Comparison of ENCODE assay signal across 15 cellular contexts in genomic region chr22:20751185-20751851, GRCh38. TPM values are rescaled to one million over a fixed set of nuclear protein-coding genes. Genes with fewer than 3 reads are reported as not detected.
DNase-seq lines count a peak whose midpoint lies in the region; ATAC-seq and TF ChIP-seq lines count a peak whose summit lies in the region.
"Had no signal": no experiment of that assay in that cellular context is flagged by ENCODE, and none has a peak within 500 bp of the region (broad histone marks: within the 10 kb centered on the region; RNA-seq: fewer than 3 reads in every experiment).

No MANE protein-coding gene starts in this region.

- H3K27me3 ChIP-seq in H9 (ENCODE audit: insufficient read depth, low read length), result no peaks in the 10 kb centered on the region; the same call in 1 of the 2 replicates
- H3K27me3 ChIP-seq: thyroid gland had no signal

- H3K4me3 Mint-ChIP-seq in H9, result no peak overlapping the region
- H3K4me3 Mint-ChIP-seq in glutamatergic neuron (ENCODE audit: unreplicated experiment), result no peak overlapping the region
- no peak overlapping the region for H3K4me3 Mint-ChIP-seq in naive thymus-derived CD8-positive, alpha-beta T cell
- H3K4me3 Mint-ChIP-seq in activated CD4-positive, alpha-beta T cell treated with anti-CD3 and anti-CD28 coated beads, Interleukin-2, amount 10 ng/mL, durations not matched to agents 7 days and 5 days, result no peak overlapping the region
- H3K4me3 Mint-ChIP-seq: activated CD4-positive, alpha-beta T cell treated with anti-CD3 and anti-CD28 coated beads for 36 hours had no signal

- no CpG with 5 or more reads among the region's 18 CpGs for WGBS in H9 (ENCODE audit: extremely low coverage, insufficient read length, low lambda C conversion rate)

- no peak overlapping the region for H2BK12ac ChIP-seq in H9 (ENCODE audit: insufficient read length, low read depth, low read length)

- POLR2A ChIA-PET in naive thymus-derived CD8-positive, alpha-beta T cell (lab: Charles Lee), result no interaction called here
- POLR2A ChIA-PET in activated CD4-positive, alpha-beta T cell treated with anti-CD3 and anti-CD28 coated beads, Interleukin-2, amount 10 ng/mL, durations not matched to agents 7 days and 5 days (lab: Charles Lee), result no interaction called here

- H3K18ac ChIP-seq in H9 (ENCODE audit: insufficient read length, low read depth, low read length), result no peak overlapping the region

- H3K4me1 Mint-ChIP-seq in H9, result 0 out of 4 replicates have a peak, but pooled peaks cover 0 to 3% of the 10 kb centered on the region in 2 experiments
- no peaks in the 10 kb centered on the region for H3K4me1 Mint-ChIP-seq in glutamatergic neuron (ENCODE audit: low read depth, unreplicated experiment)
- peaks cover 0 to 17% (median 2%) of the 10 kb centered on the region in 4 donors for H3K4me1 Mint-ChIP-seq in naive thymus-derived CD8-positive, alpha-beta T cell
- peaks cover 6% of the 10 kb centered on the region for H3K4me1 Mint-ChIP-seq in activated CD4-positive, alpha-beta T cell treated with anti-CD3 and anti-CD28 coated beads, Interleukin-2, amount 10 ng/mL, durations not matched to agents 7 days and 5 days

- no peaks in the 10 kb centered on the region for H3K9me3 Mint-ChIP-seq in H9
- peaks cover 4% of the 10 kb centered on the region for H3K9me3 Mint-ChIP-seq in glutamatergic neuron (ENCODE audit: unreplicated experiment)
- H3K9me3 Mint-ChIP-seq in naive thymus-derived CD8-positive, alpha-beta T cell, result no peaks in the 10 kb centered on the region
- H3K9me3 Mint-ChIP-seq in activated CD4-positive, alpha-beta T cell treated with anti-CD3 and anti-CD28 coated beads, Interleukin-2, amount 10 ng/mL, durations not matched to agents 7 days and 5 days, result no peaks in the 10 kb centered on the region
- H3K9me3 Mint-ChIP-seq: activated T-helper 2 cell treated with anti-CD3 and anti-CD28 coated beads, Interferon-gamma antibody, Interleukin-2, Interleukin-4, amounts not matched to agents 10 μg/mL and 5 μg/mL and 100 μg/mL, durations not matched to agents 14 hours and 24 hours and 36 hours had no signal

- no peak overlapping the region for H3K9ac ChIP-seq in H9 (ENCODE audit: extremely low read depth, insufficient read length, low read length)

- H3K14ac ChIP-seq in H9 (ENCODE audit: insufficient read depth, low read length), result no peak overlapping the region

- H3K79me2 ChIP-seq in H9 (ENCODE audit: insufficient read depth, low read length), result no peaks in the 10 kb centered on the region

- H2BK120ac ChIP-seq in H9 (ENCODE audit: low read depth, low read length, poor library complexity, severe bottlenecking), result no peak overlapping the region

- H4K5ac ChIP-seq in H9 (ENCODE audit: insufficient read length, low read depth, low read length), result no peak overlapping the region

- H3K79me1 ChIP-seq in H9 (ENCODE audit: insufficient read depth, low read depth, low read length, poor library complexity, severe bottlenecking), result no peaks in the 10 kb centered on the region

- no peak overlapping the region for H4K8ac ChIP-seq in H9 (replicated peaks; ENCODE audit: insufficient read length, low read depth, low read length)

- TF ChIP-seq CTCF in H9 (conservative IDR thresholded peaks at IDR 0.05) (peak; percentile 53), glutamatergic neuron (IDR thresholded peaks at IDR 0.05; ENCODE audit: partially characterized antibody, unreplicated experiment) (no peak), retinal pigment epithelial cell (conservative IDR thresholded peaks at IDR 0.05; ENCODE audit: low read depth, low read length) (peak; percentile 16)

- H3K23me2 ChIP-seq in H9 (ENCODE audit: insufficient read length, low read depth, low read length, poor library complexity, severe bottlenecking), result no peaks in the 10 kb centered on the region

- H4K20me1 ChIP-seq in H9 (ENCODE audit: control insufficient read depth, insufficient read depth, insufficient read length), result no peaks in the 10 kb centered on the region

- in situ Hi-C loops in SK-MEL-5 (cut with HindIII; ENCODE audit: low pct_unique_long_range_greater_than_20kb, low sequenced_read_pairs), result no loop called here

- no peaks in the 10 kb centered on the region for H3K4me1 ChIP-seq in H9 (ENCODE audit: insufficient read depth, low read length)
- H3K4me1 ChIP-seq: Caco-2 had no signal

- H3K56ac ChIP-seq in H9 (ENCODE audit: insufficient read length, low read depth, low read length), result no peak overlapping the region

- no peak overlapping the region for H4K91ac ChIP-seq in H9 (ENCODE audit: insufficient read length, low read depth, low read length)

- H3K27ac ChIP-seq in H9 (ENCODE audit: insufficient read length, low read depth, low read length), result no peak overlapping the region

- no peak overlapping the region for H2AFZ ChIP-seq in H9 (ENCODE audit: low read length)

- H3K9me3 ChIP-seq in H9 (ENCODE audit: control insufficient read depth, low read depth, low read length), result no peaks in the 10 kb centered on the region
- H3K9me3 ChIP-seq: Caco-2, thyroid gland had no signal

- peak overlapping the region in 1 of 3 experiments; percentile 85; a peak in 3 of 7 replicates for H3K27ac Mint-ChIP-seq in H9
- no peak overlapping the region for H3K27ac Mint-ChIP-seq in glutamatergic neuron (ENCODE audit: unreplicated experiment)
- H3K27ac Mint-ChIP-seq in naive thymus-derived CD8-positive, alpha-beta T cell, result peak overlapping the region in 3 of 10 donors; percentile 27 to 43 (median 29)
- H3K27ac Mint-ChIP-seq in activated CD4-positive, alpha-beta T cell treated with anti-CD3 and anti-CD28 coated beads, Interleukin-2, amount 10 ng/mL, durations not matched to agents 7 days and 5 days, result no peak overlapping the region
- H3K27ac Mint-ChIP-seq: activated CD4-positive, alpha-beta T cell treated with anti-CD3 and anti-CD28 coated beads for 36 hours; activated T-helper 2 cell treated with anti-CD3 and anti-CD28 coated beads, Interferon-gamma antibody, Interleukin-2, Interleukin-4, amounts not matched to agents 10 μg/mL and 5 μg/mL and 100 μg/mL, durations not matched to agents 14 hours and 24 hours and 36 hours had no signal

- CTCF ChIA-PET in activated CD4-positive, alpha-beta T cell treated with anti-CD3 and anti-CD28 coated beads, Interleukin-2, amount 10 ng/mL, durations not matched to agents 7 days and 5 days (lab: Charles Lee), result interaction anchor here (1.0 kb wide), 1 partner anchor 152 kb away, joined by 3 read pairs; no protein-coding TSS in a partner anchor

- H3K4me2 ChIP-seq in H9 (ENCODE audit: insufficient read depth, insufficient read length, low read length), result no peak overlapping the region

- no peak overlapping the region for H3K23ac ChIP-seq in H9 (ENCODE audit: insufficient read length, low read depth, low read length)

- H3K36me3 Mint-ChIP-seq in H9 (ENCODE audit: insufficient read depth in 1 of 3, low read depth in 3 of 3) (peaks cover 0 to 34% (median 4%) of the 10 kb centered on the region in 3 experiments; a peak in 3 of 7 replicates), glutamatergic neuron (ENCODE audit: unreplicated experiment) (no peaks in the 10 kb centered on the region)
- peaks cover 0 to 76% (median 5%) of the 10 kb centered on the region in 3 donors for H3K36me3 Mint-ChIP-seq in naive thymus-derived CD8-positive, alpha-beta T cell
- peaks cover 13% of the 10 kb centered on the region for H3K36me3 Mint-ChIP-seq in activated CD4-positive, alpha-beta T cell treated with anti-CD3 and anti-CD28 coated beads, Interleukin-2, amount 10 ng/mL, durations not matched to agents 7 days and 5 days (ENCODE audit: low read depth)

- no peak overlapping the region for H3K4ac ChIP-seq in H9 (ENCODE audit: low read depth, low read length)

- no peak overlapping the region for H3T11ph ChIP-seq in H9 (ENCODE audit: low read length)

- no peak overlapping the region for H2BK5ac ChIP-seq in H9 (ENCODE audit: insufficient read length, low read length)

- H3K4me3 ChIP-seq in retinal pigment epithelial cell (ENCODE audit: low read length), result no peak overlapping the region
- H3K4me3 ChIP-seq: thyroid gland had no signal

- H2BK15ac ChIP-seq in H9 (ENCODE audit: low read depth, low read length), result no peak overlapping the region

- no peak for ATAC-seq in GM19324 (IDR thresholded peaks at IDR 0.05; ENCODE audit: low FRiP score, unreplicated experiment)
- ATAC-seq in naive thymus-derived CD8-positive, alpha-beta T cell, result no peak

- H3K27me3 Mint-ChIP-seq in H9 (ENCODE audit: low read depth) (no peaks in the 10 kb centered on the region), glutamatergic neuron (ENCODE audit: unreplicated experiment) (peaks cover 4% of the 10 kb centered on the region)
- no peaks in the 10 kb centered on the region for H3K27me3 Mint-ChIP-seq in naive thymus-derived CD8-positive, alpha-beta T cell
- no peaks in the 10 kb centered on the region for H3K27me3 Mint-ChIP-seq in activated CD4-positive, alpha-beta T cell treated with anti-CD3 and anti-CD28 coated beads, Interleukin-2, amount 10 ng/mL, durations not matched to agents 7 days and 5 days
- H3K27me3 Mint-ChIP-seq: activated CD4-positive, alpha-beta T cell treated with anti-CD3 and anti-CD28 coated beads for 36 hours had no signal

- DNase-seq in H9 (peak; percentile 69), SK-MEL-5 (ENCODE audit: low read depth, low spot score) (peak; percentile 73), glutamatergic neuron (peak; percentile 44), retinal pigment epithelial cell (ENCODE audit: low read depth) (no peak), DMS 273 treated with DMSO at 0.1 percent for 48 hours (lab: John Stamatoyannopoulos, UW) (no peak)
- DNase-seq in naive thymus-derived CD8-positive, alpha-beta T cell, result no peak
- DNase-seq in activated CD4-positive, alpha-beta T cell treated with anti-CD3 and anti-CD28 coated beads, Interleukin-2, amount 10 ng/mL, durations not matched to agents 7 days and 5 days, result no peak
- DNase-seq: NCI-H748 treated with DMSO at 0.1 percent for 48 hours had no signal

- H2AK5ac ChIP-seq in H9 (ENCODE audit: insufficient read length, low read length), result no peak overlapping the region

- no peak overlapping the region for H2BK20ac ChIP-seq in H9 (ENCODE audit: low read depth, low read length, poor library complexity, severe bottlenecking)

RNA-seq across cellular contexts. Expression of gene SERPIND1, which starts 22.6 kb away (rescaled TPM):
- not detected in 2 replicates for total RNA-seq in H9 (2021)
- total RNA-seq in SK-MEL-5 (2014; rRNA removed; shearing (Covaris generic)), result 0.34 TPM in 1 of 2 replicates, not detected in the other
- polyA plus RNA-seq in SK-MEL-5 (2015; cell fraction: cytosol; rRNA removed), result 0.11 and 0.44 TPM in 2 replicates
- polyA plus RNA-seq in SK-MEL-5 (2015; cell fraction: nucleus; rRNA removed), result not detected in 2 replicates
- not detected for total RNA-seq in glutamatergic neuron (ENCODE audit: unreplicated experiment)
- total RNA-seq in naive thymus-derived CD8-positive, alpha-beta T cell, result not detected
- not detected for polyA plus RNA-seq in naive thymus-derived CD8-positive, alpha-beta T cell
- not detected for total RNA-seq in activated CD4-positive, alpha-beta T cell treated with anti-CD3 and anti-CD28 coated beads, Interleukin-2, amount 10 ng/mL, durations not matched to agents 7 days and 5 days
- total RNA-seq: activated CD4-positive, alpha-beta T cell treated with anti-CD3 and anti-CD28 coated beads for 36 hours; activated T-helper 2 cell treated with anti-CD3 and anti-CD28 coated beads, Interferon-gamma antibody, Interleukin-2, Interleukin-4, amounts not matched to agents 10 μg/mL and 5 μg/mL and 100 μg/mL, durations not matched to agents 14 hours and 24 hours and 36 hours; bronchial epithelial cell; mononuclear cell had no signal

Comparison
In these comparisons a context has a peak if more than half of its experiments do, and no peak if none do; other contexts are left out.
1. DNase-seq: peak in H9 (single experiment), SK-MEL-5 (single experiment) and glutamatergic neuron (single experiment); none in retinal pigment epithelial cell (single experiment), DMS 273 treated with DMSO at 0.1 percent for 48 hours (single experiment), naive thymus-derived CD8-positive, alpha-beta T cell (0 of 10) and activated CD4-positive, alpha-beta T cell treated with anti-CD3 and anti-CD28 coated beads, Interleukin-2, amount 10 ng/mL, durations not matched to agents 7 days and 5 days (single experiment).